ENCODE assay signal across 1 cellular context in the genomic region with DNA sequence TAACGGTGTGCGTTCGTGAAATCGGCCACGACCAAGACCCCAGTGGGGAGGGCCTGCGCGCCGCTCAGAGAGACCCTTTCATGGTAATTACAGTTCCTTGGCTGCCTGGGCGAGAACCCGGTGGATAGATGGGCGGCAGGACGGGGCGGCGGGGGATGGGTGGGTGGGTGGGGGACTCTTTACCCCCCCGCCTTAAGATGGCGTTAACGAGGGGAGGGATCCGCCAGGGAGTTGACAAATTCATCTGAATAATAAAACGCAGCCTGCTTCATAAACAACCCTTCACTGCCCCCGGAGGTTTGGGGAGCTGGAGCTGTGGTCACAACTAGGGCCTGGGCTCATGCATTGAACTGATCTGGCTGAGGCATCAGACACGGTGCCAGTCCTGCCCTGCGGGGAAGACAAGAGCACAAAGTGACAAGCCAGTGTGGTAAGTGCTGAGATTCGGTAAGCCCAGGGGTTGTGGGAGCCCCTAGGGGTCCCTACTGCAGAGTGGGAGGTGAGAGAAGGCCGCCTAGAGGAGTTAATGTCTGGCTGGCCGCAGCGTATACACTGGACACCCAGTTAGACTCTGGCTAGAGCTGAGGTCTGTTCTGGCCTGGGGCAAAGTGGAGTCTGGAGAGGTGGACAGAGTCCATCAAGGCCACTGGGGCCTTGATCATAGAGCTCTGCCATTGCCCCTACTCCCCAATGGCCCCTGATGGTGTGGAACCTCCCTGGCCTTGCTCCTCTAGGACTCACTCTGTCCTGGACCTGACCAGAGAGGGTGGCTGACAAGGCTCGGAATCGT.
TF ChIP-seq lines count a peak whose summit lies in the region.

No MANE protein-coding gene starts in this region.

TF ChIP-seq in HepG2, 621 proteins besides CTCF, POLR2A, EP300 and RAD21 (continued from another document):
- TF ChIP-seq, protein P1, sequence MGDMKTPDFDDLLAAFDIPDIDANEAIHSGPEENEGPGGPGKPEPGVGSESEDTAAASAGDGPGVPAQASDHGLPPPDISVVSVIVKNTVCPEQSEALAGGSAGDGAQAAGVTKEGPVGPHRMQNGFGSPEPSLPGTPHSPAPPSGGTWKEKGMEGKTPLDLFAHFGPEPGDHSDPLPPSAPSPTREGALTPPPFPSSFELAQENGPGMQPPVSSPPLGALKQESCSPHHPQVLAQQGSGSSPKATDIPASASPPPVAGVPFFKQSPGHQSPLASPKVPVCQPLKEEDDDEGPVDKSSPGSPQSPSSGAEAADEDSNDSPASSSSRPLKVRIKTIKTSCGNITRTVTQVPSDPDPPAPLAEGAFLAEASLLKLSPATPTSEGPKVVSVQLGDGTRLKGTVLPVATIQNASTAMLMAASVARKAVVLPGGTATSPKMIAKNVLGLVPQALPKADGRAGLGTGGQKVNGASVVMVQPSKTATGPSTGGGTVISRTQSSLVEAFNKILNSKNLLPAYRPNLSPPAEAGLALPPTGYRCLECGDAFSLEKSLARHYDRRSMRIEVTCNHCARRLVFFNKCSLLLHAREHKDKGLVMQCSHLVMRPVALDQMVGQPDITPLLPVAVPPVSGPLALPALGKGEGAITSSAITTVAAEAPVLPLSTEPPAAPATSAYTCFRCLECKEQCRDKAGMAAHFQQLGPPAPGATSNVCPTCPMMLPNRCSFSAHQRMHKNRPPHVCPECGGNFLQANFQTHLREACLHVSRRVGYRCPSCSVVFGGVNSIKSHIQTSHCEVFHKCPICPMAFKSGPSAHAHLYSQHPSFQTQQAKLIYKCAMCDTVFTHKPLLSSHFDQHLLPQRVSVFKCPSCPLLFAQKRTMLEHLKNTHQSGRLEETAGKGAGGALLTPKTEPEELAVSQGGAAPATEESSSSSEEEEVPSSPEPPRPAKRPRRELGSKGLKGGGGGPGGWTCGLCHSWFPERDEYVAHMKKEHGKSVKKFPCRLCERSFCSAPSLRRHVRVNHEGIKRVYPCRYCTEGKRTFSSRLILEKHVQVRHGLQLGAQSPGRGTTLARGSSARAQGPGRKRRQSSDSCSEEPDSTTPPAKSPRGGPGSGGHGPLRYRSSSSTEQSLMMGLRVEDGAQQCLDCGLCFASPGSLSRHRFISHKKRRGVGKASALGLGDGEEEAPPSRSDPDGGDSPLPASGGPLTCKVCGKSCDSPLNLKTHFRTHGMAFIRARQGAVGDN (CRISPR knock-in tag; IDR thresholded peaks at IDR 0.05) = peak; percentile 40
- TF ChIP-seq RBM39 (IDR thresholded peaks at IDR 0.05; ENCODE audit: low read depth, low read length, poor library complexity, severe bottlenecking) = peak; percentile 12
- no peak for TF ChIP-seq ELF3 (CRISPR knock-in tag; IDR thresholded peaks at IDR 0.05)
- no peak for TF ChIP-seq ZNF326 (CRISPR knock-in tag; IDR thresholded peaks at IDR 0.05; ENCODE audit: borderline replicate concordance)
- 0 out of 2 replicates have a peak, but pooled peaks have one; percentile 31 for TF ChIP-seq ZSCAN12 (CRISPR knock-in tag; IDR thresholded peaks at IDR 0.05)
- 0 out of 2 replicates have a peak, but pooled peaks have one; percentile 44 for TF ChIP-seq KDM5B (CRISPR knock-in tag; IDR thresholded peaks at IDR 0.05; ENCODE audit: borderline replicate concordance)
- TF ChIP-seq ZNF484 (CRISPR knock-in tag; IDR thresholded peaks at IDR 0.05; ENCODE audit: borderline replicate concordance, low read depth) = no peak
- 0 out of 2 replicates have a peak, but pooled peaks have one; percentile 21 for TF ChIP-seq ZNF274 (CRISPR knock-in tag; IDR thresholded peaks at IDR 0.05)
- TF ChIP-seq, protein P2, sequence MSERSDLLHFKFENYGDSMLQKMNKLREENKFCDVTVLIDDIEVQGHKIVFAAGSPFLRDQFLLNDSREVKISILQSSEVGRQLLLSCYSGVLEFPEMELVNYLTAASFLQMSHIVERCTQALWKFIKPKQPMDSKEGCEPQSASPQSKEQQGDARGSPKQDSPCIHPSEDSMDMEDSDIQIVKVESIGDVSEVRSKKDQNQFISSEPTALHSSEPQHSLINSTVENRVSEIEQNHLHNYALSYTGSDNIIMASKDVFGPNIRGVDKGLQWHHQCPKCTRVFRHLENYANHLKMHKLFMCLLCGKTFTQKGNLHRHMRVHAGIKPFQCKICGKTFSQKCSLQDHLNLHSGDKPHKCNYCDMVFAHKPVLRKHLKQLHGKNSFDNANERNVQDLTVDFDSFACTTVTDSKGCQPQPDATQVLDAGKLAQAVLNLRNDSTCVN (CRISPR knock-in tag; IDR thresholded peaks at IDR 0.05; ENCODE audit: borderline replicate concordance) = no peak
- 0 out of 2 replicates have a peak, but pooled peaks have one; percentile 41 for TF ChIP-seq ZNF280B (CRISPR knock-in tag; IDR thresholded peaks at IDR 0.05; ENCODE audit: borderline replicate concordance)
- peak; percentile 42 for TF ChIP-seq ZFY (CRISPR knock-in tag; IDR thresholded peaks at IDR 0.05)
- TF ChIP-seq ZNF430 (CRISPR knock-in tag; IDR thresholded peaks at IDR 0.05) = 0 out of 2 replicates have a peak, but pooled peaks have one; percentile 57
- peak; percentile 29; the same call in 1 of the 2 replicates for TF ChIP-seq ZBTB7A (CRISPR knock-in tag; IDR thresholded peaks at IDR 0.05)
- TF ChIP-seq ZSCAN25 (CRISPR knock-in tag; IDR thresholded peaks at IDR 0.05) = 0 out of 2 replicates have a peak, but pooled peaks have one; percentile 23
- TF ChIP-seq ZNF329 (CRISPR knock-in tag; IDR thresholded peaks at IDR 0.05; ENCODE audit: low read depth) = 0 out of 2 replicates have a peak, but pooled peaks have one; percentile 12
- TF ChIP-seq ZKSCAN5 (CRISPR knock-in tag; IDR thresholded peaks at IDR 0.05) = peak; percentile 98
- TF ChIP-seq BRD4 (CRISPR knock-in tag; IDR thresholded peaks at IDR 0.05) = 0 out of 2 replicates have a peak, but pooled peaks have one; percentile 28
- TF ChIP-seq U2AF2 (IDR thresholded peaks at IDR 0.05; ENCODE audit: low read depth, low read length) = no peak
